In the genomic region with DNA sequence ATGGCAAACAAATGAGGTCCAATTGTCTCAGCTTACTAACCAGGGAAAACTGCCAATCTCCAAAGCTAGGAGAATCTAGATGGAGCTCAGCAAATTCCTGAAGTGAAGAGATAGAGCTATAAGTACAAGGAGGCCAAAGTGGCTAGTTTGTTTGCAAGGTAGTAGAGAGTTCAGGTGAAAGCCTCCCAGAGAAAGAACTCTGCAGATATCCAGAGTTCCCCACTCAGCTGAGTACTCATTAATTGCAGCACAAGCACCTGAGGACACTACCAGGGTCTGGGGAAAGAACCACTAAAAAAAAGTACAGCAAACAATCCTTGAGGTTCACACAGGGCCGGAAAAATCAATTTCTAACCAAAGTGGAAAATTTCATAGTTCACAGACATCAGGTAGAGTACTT, we compare ENCODE assay signal across 21 cellular contexts.
"Had no signal": no experiment of that assay in that cellular context is flagged by ENCODE, and none has a peak within 500 bp of the region (broad histone marks: within the 10 kb centered on the region; RNA-seq: fewer than 3 reads in every experiment).

No MANE protein-coding gene starts in this region.

- ATAC-seq: activated T-helper 17 cell treated with anti-CD3 and anti-CD28 coated beads, Interleukin-2, amount 50 U/mL, for 72 hours; PC-3 had no signal

- H3K27me3 ChIP-seq: brain microvascular endothelial cell, cardiac muscle cell had no signal

- H3K4me3 ChIP-seq: cardiac muscle cell had no signal

- DNase-seq: activated CD4-positive, alpha-beta memory T cell treated with anti-CD3 and anti-CD28 coated beads, Interleukin-2, amount 10 ng/mL, durations not matched to agents 7 days and 5 days; activated CD4-positive, alpha-beta T cell treated with anti-CD3 and anti-CD28 coated beads, Interleukin-2, amount 10 ng/mL, durations not matched to agents 7 days and 5 days; activated CD4-positive, CD25-positive, alpha-beta regulatory T cell; activated gamma-delta T cell; activated naive CD4-positive, alpha-beta T cell treated with anti-CD3 and anti-CD28 coated beads for 36 hours; activated T-cell treated with anti-CD3 and anti-CD28 coated beads for 4 hours; activated T-cell treated with anti-CD3 and anti-CD28 coated beads, Interleukin-2, amount 50 U/mL, for 48 hours; brain microvascular endothelial cell; NCI-H1092; NCI-H1417; NCI-H1930; NCI-H2107; NCI-H510A treated with DMSO at 0.1 percent for 48 hours; NCI-H69; PC-3; SIG-M5; T-helper 2 cell; T1000 had no signal

- H3K9ac ChIP-seq: KMS-11 had no signal

- H3K36me3 ChIP-seq: brain microvascular endothelial cell, cardiac muscle cell had no signal

- H3K4me2 ChIP-seq: KMS-11 had no signal

- H3K27ac ChIP-seq: brain microvascular endothelial cell, cardiac muscle cell, KMS-11 had no signal
